In genomic region chr14:88208858-88209257, GRCh38 we compare ENCODE assay signal across 19 cellular contexts.
DNase-seq lines count a peak whose midpoint lies in the region; ATAC-seq and TF ChIP-seq lines count a peak whose summit lies in the region.
"Had no signal": no experiment of that assay in that cellular context is flagged by ENCODE, and none has a peak within 500 bp of the region (broad histone marks: within the 10 kb centered on the region; RNA-seq: fewer than 3 reads in every experiment).

No MANE protein-coding gene starts in this region.

- H3K9ac ChIP-seq in BLaER1 (peak overlapping the region; percentile 77), mesendoderm (ENCODE audit: low read length) (no peak overlapping the region)

- H3K36me3 ChIP-seq in BLaER1 = no peaks in the 10 kb centered on the region
- no peaks in the 10 kb centered on the region for H3K36me3 ChIP-seq in OCI-LY7 (ENCODE audit: insufficient read depth, low read length)
- H3K36me3 ChIP-seq in mesendoderm (ENCODE audit: control insufficient read depth, insufficient read depth, low read length) = no peaks in the 10 kb centered on the region
- H3K36me3 ChIP-seq: BE2C, esophagus muscularis mucosa had no signal

- POLR2A ChIA-PET in OCI-LY7 (lab: Charles Lee) = no interaction called here

- H3K4ac ChIP-seq in mesendoderm (ENCODE audit: low read depth, low read length) = no peak overlapping the region

- no peaks in the 10 kb centered on the region for H3K27me3 ChIP-seq in BLaER1
- H3K27me3 ChIP-seq in mesendoderm (ENCODE audit: insufficient read depth, low read length, poor library complexity) = no peaks in the 10 kb centered on the region
- H3K27me3 ChIP-seq in right cardiac atrium (ENCODE audit: control insufficient read depth, insufficient read depth) = no peaks in the 10 kb centered on the region
- H3K27me3 ChIP-seq: BE2C had no signal

- no peak overlapping the region for H3K56ac ChIP-seq in mesendoderm (ENCODE audit: low read length)

- H4K5ac ChIP-seq in mesendoderm (ENCODE audit: low read length) = no peak overlapping the region

- no peaks in the 10 kb centered on the region for H3K9me2 ChIP-seq in OCI-LY7 (ENCODE audit: insufficient read depth, low read length)

- no peak overlapping the region for H4K8ac ChIP-seq in mesendoderm (ENCODE audit: low read depth, low read length)

- H3K4me1 ChIP-seq in BLaER1 (peaks cover 71% of the 10 kb centered on the region), OCI-LY7 (ENCODE audit: insufficient read depth, low read length, poor library complexity, severe bottlenecking) (no peaks in the 10 kb centered on the region), mesendoderm (ENCODE audit: control insufficient read depth, low read depth, low read length) (no peaks in the 10 kb centered on the region), right cardiac atrium (ENCODE audit: control insufficient read depth, insufficient read depth, low read length) (no peaks in the 10 kb centered on the region)
- H3K4me1 ChIP-seq: BE2C, esophagus muscularis mucosa had no signal

- BruUV-seq in OCI-LY7 (replicated peaks; lab: Mats Ljungman, UMichigan) = no TSS peak

- CTCF ChIA-PET in OCI-LY7 (lab: Charles Lee; ENCODE audit: unreplicated experiment) = no interaction called here

- no peak overlapping the region for H2BK5ac ChIP-seq in mesendoderm (ENCODE audit: low read length)

- H4K20me1 ChIP-seq in BLaER1 = no peaks in the 10 kb centered on the region
- H4K20me1 ChIP-seq in OCI-LY7 (ENCODE audit: insufficient read depth, low read length) = no peaks in the 10 kb centered on the region

- H2AK5ac ChIP-seq in mesendoderm (ENCODE audit: low read length) = no peak overlapping the region

- no peak overlapping the region for H3K18ac ChIP-seq in mesendoderm (ENCODE audit: low read length)

- ATAC-seq in GM19438 (IDR thresholded peaks at IDR 0.05; ENCODE audit: low read depth, unreplicated experiment) = peak; percentile 53
- peak; percentile 28 for ATAC-seq in HG02623 (IDR thresholded peaks at IDR 0.05; ENCODE audit: unreplicated experiment)
- ATAC-seq in HG03558 (IDR thresholded peaks at IDR 0.05; ENCODE audit: extremely low read depth, unreplicated experiment) = peak; percentile 22
- no peak for ATAC-seq in right cardiac atrium
- ATAC-seq: activated T-cell treated with anti-CD3 and anti-CD28 coated beads, Interleukin-2, amount 50 U/mL, for 4 hours; HCT116 had no signal

- DNase-seq in activated CD4-positive, alpha-beta T cell treated with anti-CD3 and anti-CD28 coated beads, Interleukin-2, amount 50 U/mL, for 48 hours = no peak
- DNase-seq in OCI-LY7 (ENCODE audit: low spot score) (no peak), mesendoderm (no peak), right cardiac atrium (no peak)
- DNase-seq: 8988T; activated naive CD4-positive, alpha-beta T cell treated with anti-CD3 and anti-CD28 coated beads, Interleukin-2, amount 10 ng/mL, durations not matched to agents 7 days and 5 days; activated T-cell treated with anti-CD3 and anti-CD28 coated beads, Interleukin-2, amount 50 U/mL, for 4 hours; BE2C; Calu3; effector memory CD4-positive, alpha-beta T cell; NCI-H1436; NCI-H774; trophoblast cell had no signal

- H3K27ac ChIP-seq in BLaER1 = peak overlapping the region; percentile 87
- H3K27ac ChIP-seq in OCI-LY7 (ENCODE audit: low read depth, low read length, poor library complexity, severe bottlenecking) = no peak overlapping the region
- no peak overlapping the region for H3K27ac ChIP-seq in mesendoderm (ENCODE audit: low read depth, low read length)
- H3K27ac ChIP-seq in right cardiac atrium (ENCODE audit: low read length) = no peak overlapping the region
- H3K27ac ChIP-seq: esophagus muscularis mucosa had no signal

- H3K23ac ChIP-seq in mesendoderm (ENCODE audit: low read length) = no peak overlapping the region

- intact Hi-C loops in OCI-LY7 (cut with micrococcal nuclease; ENCODE audit: unreplicated experiment) (no loop called here), right cardiac atrium (cut with DNase I) (no loop called here)

- H3K79me2 ChIP-seq in OCI-LY7 (ENCODE audit: insufficient read depth, low read depth, low read length) (no peaks in the 10 kb centered on the region), mesendoderm (ENCODE audit: control insufficient read depth, insufficient read depth, low read length) (no peaks in the 10 kb centered on the region)

- H2BK15ac ChIP-seq in mesendoderm (replicated peaks; ENCODE audit: low read depth) = no peak overlapping the region

- no peak overlapping the region for H2BK120ac ChIP-seq in mesendoderm (ENCODE audit: low read depth, low read length)

- WGBS in mesendoderm (ENCODE audit: extremely low coverage, insufficient coverage, low lambda C conversion rate) = no CpG with 5 or more reads among the region's 5 CpGs
- 25% methylated on average over 5 of the region's 5 CpGs for WGBS in right cardiac atrium

- no peak for TF ChIP-seq CTCF in OCI-LY7 (conservative IDR thresholded peaks at IDR 0.05; ENCODE audit: low read length)

- no peak overlapping the region for H2AFZ ChIP-seq in OCI-LY7 (ENCODE audit: low read length)

- H3K9me3 ChIP-seq in BLaER1 = no peaks in the 10 kb centered on the region; the same call in 1 of the 2 replicates
- no peaks in the 10 kb centered on the region for H3K9me3 ChIP-seq in OCI-LY7 (ENCODE audit: low read length)
- no peaks in the 10 kb centered on the region for H3K9me3 ChIP-seq in right cardiac atrium (ENCODE audit: control insufficient read depth, low read length)
- H3K9me3 ChIP-seq: BE2C, esophagus muscularis mucosa had no signal

- peak overlapping the region; percentile 52 for H3K4me3 ChIP-seq in BLaER1
- H3K4me3 ChIP-seq in OCI-LY7 (ENCODE audit: low read depth, low read length, poor library complexity, severe bottlenecking) = no peak overlapping the region
- no peak overlapping the region for H3K4me3 ChIP-seq in mesendoderm (ENCODE audit: low read length)
- H3K4me3 ChIP-seq in right cardiac atrium (ENCODE audit: low read length) = no peak overlapping the region
- H3K4me3 ChIP-seq: esophagus muscularis mucosa had no signal

- H3K79me1 ChIP-seq in mesendoderm (ENCODE audit: low read length) = no peaks in the 10 kb centered on the region

- H3K4me2 ChIP-seq in BLaER1 (peak overlapping the region; percentile 96), OCI-LY7 (ENCODE audit: low read length) (no peak overlapping the region), mesendoderm (ENCODE audit: low read length) (no peak overlapping the region)

Comparison
In these comparisons a context has a peak if more than half of its experiments do, and no peak if none do; other contexts are left out.
1. ATAC-seq: peak in GM19438 (single experiment), HG02623 (single experiment) and HG03558 (single experiment); none in right cardiac atrium (0 of 2).